ENCODE assay signal across 21 cellular contexts in genomic region chr11:130534525-130534924, GRCh38.
"Had no signal": no experiment of that assay in that cellular context is flagged by ENCODE, and none has a peak within 500 bp of the region (broad histone marks: within the 10 kb centered on the region; RNA-seq: fewer than 3 reads in every experiment).

No MANE protein-coding gene starts in this region.

- DNase-seq: activated B cell treated with CpG ODN at 0.5 μM for 24 hours; activated CD4-positive, alpha-beta T cell treated with anti-CD3 and anti-CD28 coated beads for 1 hour; activated CD4-positive, alpha-beta T cell treated with anti-CD3 and anti-CD28 coated beads, Interleukin-2, amount 10 ng/mL, durations not matched to agents 24 days and 14 days; activated CD4-positive, alpha-beta T cell treated with anti-CD3 and anti-CD28 coated beads, Interleukin-2, amount 50 U/mL, for 48 hours; activated CD8-positive, alpha-beta memory T cell treated with anti-CD3 and anti-CD28 coated beads, Interleukin-2, amount 10 ng/mL, durations not matched to agents 7 days and 5 days; activated effector memory CD4-positive, alpha-beta T cell treated with Interleukin-2 at 50 U/mL for 16 hours; activated naive CD4-positive, alpha-beta T cell; activated T-cell treated with anti-CD3 and anti-CD28 coated beads, Interleukin-2, amount 50 U/mL, for 24 hours; aorta; caudate nucleus; MG63; NCI-H1105; NCI-H1436; NCI-H1694 treated with DMSO at 0.1 percent for 48 hours; NCI-H2029 treated with DMSO at 0.1 percent for 48 hours; NCI-H510A treated with DMSO at 0.1 percent for 48 hours; NCI-H69; NK-92 treated with Interleukin-12 subunit alpha and Interleukin-12 subunit beta, amount 100 ng/mL, for 24 hours; OCI-M1; RPMI8226; SK-N-SH had no signal
